Comparison of ENCODE assay signal across 1 cellular context in the genomic region with DNA sequence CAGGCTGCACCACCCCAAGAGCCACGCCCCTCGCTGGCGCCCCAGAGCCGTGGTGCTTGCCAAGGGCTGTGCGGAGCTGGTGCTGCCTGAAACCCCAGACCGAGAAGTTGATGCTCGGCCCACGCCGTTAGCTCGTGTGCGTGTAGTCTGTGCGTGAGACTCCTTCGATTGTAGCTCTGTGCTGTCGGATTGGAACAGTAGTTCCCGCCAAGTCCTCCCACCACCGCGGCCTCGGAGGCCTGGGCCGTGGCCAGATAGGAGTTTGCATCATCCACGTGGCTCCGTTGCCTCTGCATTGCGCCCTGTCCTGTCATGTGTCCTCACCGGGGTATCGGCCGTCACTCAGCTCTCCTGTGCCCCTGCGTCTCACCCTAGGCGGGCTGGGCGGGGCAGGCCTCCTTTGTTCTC.
TF ChIP-seq lines count a peak whose summit lies in the region.

No MANE protein-coding gene starts in this region.

TF ChIP-seq in H1, 55 proteins besides CTCF, POLR2A, EP300 and RAD21:
- TF ChIP-seq CBX8 (IDR thresholded peaks at IDR 0.05; ENCODE audit: borderline replicate concordance, low read depth, low read length) (no peak), GTF2F1 (IDR thresholded peaks at IDR 0.05; ENCODE audit: borderline replicate concordance, low read depth, low read length) (no peak), TBP (IDR thresholded peaks at IDR 0.05; ENCODE audit: low read depth, low read length) (no peak), YY1 (IDR thresholded peaks at IDR 0.05; ENCODE audit: low read depth, low read length) (no peak), MAFK (IDR thresholded peaks at IDR 0.05; ENCODE audit: low read depth, low read length) (no peak), TCF12 (IDR thresholded peaks at IDR 0.05; ENCODE audit: low read depth, low read length) (no peak), SIN3A (conservative IDR thresholded peaks at IDR 0.05 in 1 of 2, IDR thresholded peaks at IDR 0.05 in 1 of 2; ENCODE audit: low read depth in 1 of 2, low read length in 2 of 2) (no peak), RXRA (IDR thresholded peaks at IDR 0.05; ENCODE audit: insufficient read depth, low read depth, low read length) (no peak), RNF2 (IDR thresholded peaks at IDR 0.05; ENCODE audit: borderline replicate concordance, low read depth, low read length, missing control alignments, poor library complexity, severe bottlenecking) (no peak), NANOG (IDR thresholded peaks at IDR 0.05; ENCODE audit: insufficient read depth, low read depth, low read length, poor library complexity, severe bottlenecking) (no peak), KDM1A (IDR thresholded peaks at IDR 0.05; ENCODE audit: borderline replicate concordance, low read length) (no peak), TAF1 (IDR thresholded peaks at IDR 0.05; ENCODE audit: low read depth, low read length) (no peak)
- TF ChIP-seq, protein P1, sequence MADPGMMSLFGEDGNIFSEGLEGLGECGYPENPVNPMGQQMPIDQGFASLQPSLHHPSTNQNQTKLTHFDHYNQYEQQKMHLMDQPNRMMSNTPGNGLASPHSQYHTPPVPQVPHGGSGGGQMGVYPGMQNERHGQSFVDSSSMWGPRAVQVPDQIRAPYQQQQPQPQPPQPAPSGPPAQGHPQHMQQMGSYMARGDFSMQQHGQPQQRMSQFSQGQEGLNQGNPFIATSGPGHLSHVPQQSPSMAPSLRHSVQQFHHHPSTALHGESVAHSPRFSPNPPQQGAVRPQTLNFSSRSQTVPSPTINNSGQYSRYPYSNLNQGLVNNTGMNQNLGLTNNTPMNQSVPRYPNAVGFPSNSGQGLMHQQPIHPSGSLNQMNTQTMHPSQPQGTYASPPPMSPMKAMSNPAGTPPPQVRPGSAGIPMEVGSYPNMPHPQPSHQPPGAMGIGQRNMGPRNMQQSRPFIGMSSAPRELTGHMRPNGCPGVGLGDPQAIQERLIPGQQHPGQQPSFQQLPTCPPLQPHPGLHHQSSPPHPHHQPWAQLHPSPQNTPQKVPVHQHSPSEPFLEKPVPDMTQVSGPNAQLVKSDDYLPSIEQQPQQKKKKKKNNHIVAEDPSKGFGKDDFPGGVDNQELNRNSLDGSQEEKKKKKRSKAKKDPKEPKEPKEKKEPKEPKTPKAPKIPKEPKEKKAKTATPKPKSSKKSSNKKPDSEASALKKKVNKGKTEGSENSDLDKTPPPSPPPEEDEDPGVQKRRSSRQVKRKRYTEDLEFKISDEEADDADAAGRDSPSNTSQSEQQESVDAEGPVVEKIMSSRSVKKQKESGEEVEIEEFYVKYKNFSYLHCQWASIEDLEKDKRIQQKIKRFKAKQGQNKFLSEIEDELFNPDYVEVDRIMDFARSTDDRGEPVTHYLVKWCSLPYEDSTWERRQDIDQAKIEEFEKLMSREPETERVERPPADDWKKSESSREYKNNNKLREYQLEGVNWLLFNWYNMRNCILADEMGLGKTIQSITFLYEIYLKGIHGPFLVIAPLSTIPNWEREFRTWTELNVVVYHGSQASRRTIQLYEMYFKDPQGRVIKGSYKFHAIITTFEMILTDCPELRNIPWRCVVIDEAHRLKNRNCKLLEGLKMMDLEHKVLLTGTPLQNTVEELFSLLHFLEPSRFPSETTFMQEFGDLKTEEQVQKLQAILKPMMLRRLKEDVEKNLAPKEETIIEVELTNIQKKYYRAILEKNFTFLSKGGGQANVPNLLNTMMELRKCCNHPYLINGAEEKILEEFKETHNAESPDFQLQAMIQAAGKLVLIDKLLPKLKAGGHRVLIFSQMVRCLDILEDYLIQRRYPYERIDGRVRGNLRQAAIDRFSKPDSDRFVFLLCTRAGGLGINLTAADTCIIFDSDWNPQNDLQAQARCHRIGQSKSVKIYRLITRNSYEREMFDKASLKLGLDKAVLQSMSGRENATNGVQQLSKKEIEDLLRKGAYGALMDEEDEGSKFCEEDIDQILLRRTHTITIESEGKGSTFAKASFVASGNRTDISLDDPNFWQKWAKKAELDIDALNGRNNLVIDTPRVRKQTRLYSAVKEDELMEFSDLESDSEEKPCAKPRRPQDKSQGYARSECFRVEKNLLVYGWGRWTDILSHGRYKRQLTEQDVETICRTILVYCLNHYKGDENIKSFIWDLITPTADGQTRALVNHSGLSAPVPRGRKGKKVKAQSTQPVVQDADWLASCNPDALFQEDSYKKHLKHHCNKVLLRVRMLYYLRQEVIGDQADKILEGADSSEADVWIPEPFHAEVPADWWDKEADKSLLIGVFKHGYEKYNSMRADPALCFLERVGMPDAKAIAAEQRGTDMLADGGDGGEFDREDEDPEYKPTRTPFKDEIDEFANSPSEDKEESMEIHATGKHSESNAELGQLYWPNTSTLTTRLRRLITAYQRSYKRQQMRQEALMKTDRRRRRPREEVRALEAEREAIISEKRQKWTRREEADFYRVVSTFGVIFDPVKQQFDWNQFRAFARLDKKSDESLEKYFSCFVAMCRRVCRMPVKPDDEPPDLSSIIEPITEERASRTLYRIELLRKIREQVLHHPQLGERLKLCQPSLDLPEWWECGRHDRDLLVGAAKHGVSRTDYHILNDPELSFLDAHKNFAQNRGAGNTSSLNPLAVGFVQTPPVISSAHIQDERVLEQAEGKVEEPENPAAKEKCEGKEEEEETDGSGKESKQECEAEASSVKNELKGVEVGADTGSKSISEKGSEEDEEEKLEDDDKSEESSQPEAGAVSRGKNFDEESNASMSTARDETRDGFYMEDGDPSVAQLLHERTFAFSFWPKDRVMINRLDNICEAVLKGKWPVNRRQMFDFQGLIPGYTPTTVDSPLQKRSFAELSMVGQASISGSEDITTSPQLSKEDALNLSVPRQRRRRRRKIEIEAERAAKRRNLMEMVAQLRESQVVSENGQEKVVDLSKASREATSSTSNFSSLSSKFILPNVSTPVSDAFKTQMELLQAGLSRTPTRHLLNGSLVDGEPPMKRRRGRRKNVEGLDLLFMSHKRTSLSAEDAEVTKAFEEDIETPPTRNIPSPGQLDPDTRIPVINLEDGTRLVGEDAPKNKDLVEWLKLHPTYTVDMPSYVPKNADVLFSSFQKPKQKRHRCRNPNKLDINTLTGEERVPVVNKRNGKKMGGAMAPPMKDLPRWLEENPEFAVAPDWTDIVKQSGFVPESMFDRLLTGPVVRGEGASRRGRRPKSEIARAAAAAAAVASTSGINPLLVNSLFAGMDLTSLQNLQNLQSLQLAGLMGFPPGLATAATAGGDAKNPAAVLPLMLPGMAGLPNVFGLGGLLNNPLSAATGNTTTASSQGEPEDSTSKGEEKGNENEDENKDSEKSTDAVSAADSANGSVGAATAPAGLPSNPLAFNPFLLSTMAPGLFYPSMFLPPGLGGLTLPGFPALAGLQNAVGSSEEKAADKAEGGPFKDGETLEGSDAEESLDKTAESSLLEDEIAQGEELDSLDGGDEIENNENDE (IDR thresholded peaks at IDR 0.05; ENCODE audit: insufficient replicate concordance, low read length): no peak
- TF ChIP-seq, protein P2, sequence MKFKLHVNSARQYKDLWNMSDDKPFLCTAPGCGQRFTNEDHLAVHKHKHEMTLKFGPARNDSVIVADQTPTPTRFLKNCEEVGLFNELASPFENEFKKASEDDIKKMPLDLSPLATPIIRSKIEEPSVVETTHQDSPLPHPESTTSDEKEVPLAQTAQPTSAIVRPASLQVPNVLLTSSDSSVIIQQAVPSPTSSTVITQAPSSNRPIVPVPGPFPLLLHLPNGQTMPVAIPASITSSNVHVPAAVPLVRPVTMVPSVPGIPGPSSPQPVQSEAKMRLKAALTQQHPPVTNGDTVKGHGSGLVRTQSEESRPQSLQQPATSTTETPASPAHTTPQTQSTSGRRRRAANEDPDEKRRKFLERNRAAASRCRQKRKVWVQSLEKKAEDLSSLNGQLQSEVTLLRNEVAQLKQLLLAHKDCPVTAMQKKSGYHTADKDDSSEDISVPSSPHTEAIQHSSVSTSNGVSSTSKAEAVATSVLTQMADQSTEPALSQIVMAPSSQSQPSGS (IDR thresholded peaks at IDR 0.05; ENCODE audit: low read length): no peak
TF ChIP-seq in H1: peak in this region for 0.
